In the genomic region with DNA sequence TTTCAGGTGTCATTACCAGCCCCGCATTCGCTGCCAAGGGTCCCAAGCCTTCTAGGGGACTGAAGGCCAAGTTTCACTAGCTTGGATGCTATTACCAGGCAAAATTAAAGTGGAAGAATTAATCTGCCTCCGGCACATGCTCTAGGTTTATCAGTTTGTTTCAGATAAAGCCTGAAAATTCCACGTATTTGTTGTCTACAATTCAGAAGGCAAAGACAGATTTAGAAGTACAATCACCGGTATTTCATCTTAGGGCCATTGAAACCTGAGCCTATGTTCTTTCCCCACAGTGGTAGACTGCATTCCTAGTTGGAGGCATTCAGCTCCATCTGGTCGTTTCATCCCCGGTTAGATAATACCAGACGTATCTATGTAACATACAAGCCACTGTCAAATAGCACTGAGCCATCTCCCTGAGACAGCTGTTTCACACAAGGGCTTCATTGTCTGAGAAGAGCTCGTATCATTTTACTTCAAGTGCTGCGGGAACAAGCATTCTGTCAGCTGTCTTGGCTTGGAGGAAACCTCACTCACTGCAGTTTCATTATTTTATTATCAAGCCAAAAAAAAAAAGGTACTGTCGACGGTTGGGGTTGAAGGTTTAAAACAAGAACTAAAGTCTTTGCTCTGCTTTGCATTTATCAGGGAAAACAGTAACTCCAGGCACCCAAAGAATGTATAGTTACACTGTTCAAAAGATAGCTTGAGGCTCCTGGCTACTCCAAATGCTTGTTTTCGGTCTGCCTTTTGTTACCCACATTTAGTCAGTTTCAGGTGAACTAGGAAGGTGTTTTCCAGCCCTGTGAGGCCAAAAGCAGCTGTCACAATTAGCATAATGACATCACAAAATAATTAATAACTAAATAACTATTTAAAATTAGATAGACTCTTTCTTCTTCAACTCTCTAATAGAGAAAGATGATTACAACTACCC, we compare ENCODE assay signal across 9 cellular contexts.
A peak's percentile ranks its signal among the peaks of the same experiment; 100 is the strongest.
DNase-seq lines count a peak whose midpoint lies in the region; ATAC-seq and TF ChIP-seq lines count a peak whose summit lies in the region.
"Had no signal": no experiment of that assay in that cellular context is flagged by ENCODE, and none has a peak within 500 bp of the region (broad histone marks: within the 10 kb centered on the region; RNA-seq: fewer than 3 reads in every experiment).

No MANE protein-coding gene starts in this region.

- CTCF ChIA-PET in Caco-2 (lab: Charles Lee) = interaction anchor here (0.5 to 1.5 kb wide), 7 partner anchors 59 to 1249 kb away, joined by 3 to 4 read pairs (median 3); no protein-coding TSS in a partner anchor

- H3K4me1 Mint-ChIP-seq in Caco-2 (ENCODE audit: low read depth, unreplicated experiment) = peaks cover 10% of the 10 kb centered on the region

- H3K27ac ChIP-seq in SJCRH30 (peak overlapping the region; percentile 100), temporal lobe (ENCODE audit: low read depth, low read length) (peak overlapping the region; percentile 67)
- H3K27ac ChIP-seq: thoracic aorta had no signal

- no peaks in the 10 kb centered on the region for H3K27me3 Mint-ChIP-seq in Caco-2 (ENCODE audit: insufficient read depth, unreplicated experiment)

- peak overlapping the region; percentile 50 for H3K27ac Mint-ChIP-seq in Caco-2 (ENCODE audit: unreplicated experiment)

- no peaks in the 10 kb centered on the region for H3K36me3 ChIP-seq in Caco-2 (ENCODE audit: control insufficient read depth, insufficient read depth, low read length)
- no peaks in the 10 kb centered on the region for H3K36me3 ChIP-seq in SJCRH30
- H3K36me3 ChIP-seq: thoracic aorta had no signal

- H3K4me3 ChIP-seq in Caco-2 (ENCODE audit: low read depth, low read length) (no peak overlapping the region), SJCRH30 (peak overlapping the region; percentile 41)
- H3K4me3 ChIP-seq: thoracic aorta had no signal

- H3K9me3 Mint-ChIP-seq in Caco-2 (ENCODE audit: unreplicated experiment) = no peaks in the 10 kb centered on the region

- ATAC-seq in GM19468 (IDR thresholded peaks at IDR 0.05; ENCODE audit: extremely low read depth, unreplicated experiment) = peak; percentile 37

- no peaks in the 10 kb centered on the region for H3K36me3 Mint-ChIP-seq in Caco-2 (ENCODE audit: insufficient read depth, unreplicated experiment)

- DNase-seq in Caco-2 (peak; percentile 37 to 59), HuH-7 (ENCODE audit: low spot score) (peak; percentile 38), SJCRH30 (peak; percentile 85 to 95), hippocampal formation (lab: John Stamatoyannopoulos, UW) (peak; percentile 44 to 82), dermis blood vessel endothelial cell (no peak)
- DNase-seq in stimulated activated CD4-positive, alpha-beta T cell treated with anti-CD3 and anti-CD28 coated beads, Interleukin-1b, Interleukin-23, amount 100 ng/mL, for 48 hours = no peak

- H3K4me1 ChIP-seq in Caco-2 (peaks cover 11% of the 10 kb centered on the region), SJCRH30 (peaks cover 30% of the 10 kb centered on the region)

- H3K27me3 ChIP-seq in Caco-2 (replicated peaks; ENCODE audit: control insufficient read depth, insufficient read depth, low read length) (no peaks in the 10 kb centered on the region), SJCRH30 (no peaks in the 10 kb centered on the region)

- TF ChIP-seq CTCF in Caco-2 (IDR thresholded peaks at IDR 0.05; ENCODE audit: insufficient read depth in 1 of 2, low read depth in 1 of 2, low read length in 1 of 2, severe bottlenecking in 1 of 2, unreplicated experiment in 1 of 2) = no peak

- peak overlapping the region; percentile 45 for H3K4me3 Mint-ChIP-seq in Caco-2 (ENCODE audit: unreplicated experiment)

- POLR2A ChIA-PET in Caco-2 (lab: Charles Lee) = interaction anchor here (0.5 to 0.7 kb wide), 3 partner anchors 10 to 196 kb away, joined by 3 to 14 read pairs (median 4); no protein-coding TSS in a partner anchor

- H3K9me3 ChIP-seq in Caco-2 = peaks cover 5% of the 10 kb centered on the region; the same call in 1 of the 2 replicates
- H3K9me3 ChIP-seq in SJCRH30 (replicated peaks) = no peaks in the 10 kb centered on the region
- H3K9me3 ChIP-seq: thoracic aorta had no signal

- BruUV-seq in Caco-2 (replicated peaks; lab: Mats Ljungman, UMichigan) = TSS peak; percentile 74

- intact Hi-C loops in Caco-2 (cut with micrococcal nuclease; ENCODE audit: unreplicated experiment) = no loop called here

Comparison
In these comparisons a context has a peak if more than half of its experiments do, and no peak if none do; other contexts are left out.
1. DNase-seq: peak in Caco-2 (2 of 2), HuH-7 (single experiment), SJCRH30 (2 of 2) and hippocampal formation (2 of 2); none in stimulated activated CD4-positive, alpha-beta T cell treated with anti-CD3 and anti-CD28 coated beads, Interleukin-1b, Interleukin-23, amount 100 ng/mL, for 48 hours (single experiment) and dermis blood vessel endothelial cell (single experiment).